8 cellular contexts compared by ENCODE assay signal in the genomic region with DNA sequence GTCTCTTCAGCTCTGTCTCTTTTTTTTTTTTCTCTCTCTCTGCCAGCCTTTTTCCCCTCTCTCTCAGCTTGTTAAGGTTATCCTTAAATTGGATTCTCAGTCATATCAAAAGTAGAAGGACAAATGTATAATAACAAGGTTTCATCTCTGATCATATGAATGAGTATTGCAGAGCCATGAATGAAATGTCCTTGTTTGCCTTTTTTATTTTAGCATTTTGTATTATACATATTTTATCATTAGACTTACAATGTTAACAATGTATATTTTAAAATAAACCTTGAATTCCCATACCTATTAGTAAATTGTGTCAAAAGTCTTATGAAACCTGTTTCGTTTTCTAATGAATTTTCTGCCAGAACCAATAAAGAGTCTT. TPM values are rescaled to one million over a fixed set of nuclear protein-coding genes. Genes with fewer than 3 reads are reported as not detected.
DNase-seq lines count a peak whose midpoint lies in the region; ATAC-seq, FAIRE-seq and TF ChIP-seq lines count a peak whose summit lies in the region.

No MANE protein-coding gene starts in this region.

- in situ Hi-C loops in gastrocnemius medialis (cut with MboI; ENCODE audit: low sequenced_read_pairs in 4 of 4), result no loop called here
- in situ Hi-C loops in G401 (cut with HindIII; ENCODE audit: low sequenced_read_pairs), result no loop called here

- TF ChIP-seq CTCF in VCaP (conservative IDR thresholded peaks at IDR 0.05), result no peak
- no peak for TF ChIP-seq CTCF in foreskin fibroblast (IDR thresholded peaks at IDR 0.05; ENCODE audit: low read depth, low read length)
- no peak for TF ChIP-seq CTCF in gastrocnemius medialis (IDR thresholded peaks at IDR 0.05 in 4 of 5, conservative IDR thresholded peaks at IDR 0.05 in 1 of 5)
- no peak for TF ChIP-seq CTCF in GM10266 (IDR thresholded peaks at IDR 0.05; ENCODE audit: control insufficient read depth, insufficient read depth, low read depth, missing control alignments)

- peak overlapping the region; percentile 60 for H3K27ac ChIP-seq in VCaP
- peak overlapping the region; percentile 83 to 97 (median 91) for H3K27ac ChIP-seq in gastrocnemius medialis

- H3K4me3 ChIP-seq in foreskin fibroblast (ENCODE audit: low read depth in 1 of 2, low read length in 2 of 2) (peak overlapping the region; percentile 74 to 76), gastrocnemius medialis (peak overlapping the region; percentile 65 to 81 (median 70))

- no peak for DNase-seq in GM18507 (ENCODE audit: extremely low spot score, insufficient read length, low read depth)
- DNase-seq in foreskin fibroblast, result no peak
- no peak for DNase-seq in gastrocnemius medialis
- no peak for DNase-seq in G401 (ENCODE audit: low spot score)
- no peak for DNase-seq in GM10266 (ENCODE audit: extremely low spot score)
- DNase-seq in T-helper 9 cell, result no peak

- H3K9me3 ChIP-seq in gastrocnemius medialis, result no peaks in the 10 kb centered on the region

- ATAC-seq in gastrocnemius medialis (no peak), HG03432 (IDR thresholded peaks at IDR 0.05; ENCODE audit: unreplicated experiment) (no peak)

- H3K27me3 ChIP-seq in gastrocnemius medialis, result no peaks in the 10 kb centered on the region

- intact Hi-C loops in gastrocnemius medialis (cut with DNase I; ENCODE audit: low total_unique reads), result loop anchor here (1.0 to 5.0 kb wide), 4 partner anchors 42 to 323 kb away; a partner anchor contains a TSS

- no peak for TF ChIP-seq POLR2A in gastrocnemius medialis (IDR thresholded peaks at IDR 0.05)

- no peaks in the 10 kb centered on the region for H3K36me3 ChIP-seq in gastrocnemius medialis

- peak; percentile 38 for FAIRE-seq in GM18507 (lab: Jason Lieb, UNC)

- peaks cover 21 to 46% of the 10 kb centered on the region in 2 donors for H3K4me1 ChIP-seq in gastrocnemius medialis

RNA-seq across cellular contexts. Expression of a gene that starts 0.6 kb away (rescaled TPM):
- total RNA-seq in gastrocnemius medialis, result 10 to 100 TPM; 35.6 to 84.9 (median 45.3) TPM
- total RNA-seq in G401 (2014; rRNA removed; shearing (Covaris generic)), result 5.2 and 8.2 TPM in 2 replicates

RNA-seq across cellular contexts. Expression of a gene that starts 26.5 kb away (rescaled TPM):
- total RNA-seq in gastrocnemius medialis, result 10 to 100 TPM; 25.6 to 64.3 (median 47.8) TPM
- total RNA-seq in G401 (2014; rRNA removed; shearing (Covaris generic)), result 249 and 260 TPM in 2 replicates

RNA-seq across cellular contexts. Expression of a gene that starts 40.4 kb away (rescaled TPM):
- total RNA-seq in gastrocnemius medialis, result 1 to 10 TPM in 3 of 4 donors, under 1 TPM in 1; 0.67 to 1.5 (median 1.3) TPM
- total RNA-seq in G401 (2014; rRNA removed; shearing (Covaris generic)), result not detected in 2 replicates
